Comparison of ENCODE assay signal across 8 cellular contexts in the genomic region with DNA sequence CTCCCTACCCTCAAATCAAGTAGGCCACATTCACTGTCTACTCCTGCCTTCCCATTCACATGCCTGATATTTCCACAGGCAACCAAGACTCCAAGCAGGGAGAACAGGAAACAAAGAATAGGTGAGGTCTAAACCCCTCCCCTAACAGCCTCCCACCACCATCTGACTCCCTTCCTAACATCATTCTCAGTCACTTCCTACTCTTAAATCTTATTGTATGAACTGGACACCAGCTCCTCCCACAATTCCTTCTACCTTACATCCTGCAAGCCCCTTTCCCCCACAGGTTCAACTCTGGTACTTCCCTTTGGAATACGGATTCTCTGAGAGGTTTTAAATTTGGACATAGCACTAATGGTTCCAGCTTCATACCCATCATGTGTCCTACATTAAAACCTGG. TPM values are rescaled to one million over a fixed set of nuclear protein-coding genes. Genes with fewer than 3 reads are reported as not detected.
DNase-seq lines count a peak whose midpoint lies in the region; ATAC-seq and TF ChIP-seq lines count a peak whose summit lies in the region.
"Had no signal": no experiment of that assay in that cellular context is flagged by ENCODE, and none has a peak within 500 bp of the region (broad histone marks: within the 10 kb centered on the region; RNA-seq: fewer than 3 reads in every experiment).

No MANE protein-coding gene starts in this region.

- TF ChIP-seq CTCF in HEK293 (tag by site-specific recombination; IDR thresholded peaks at IDR 0.05) (no peak), WTC11 (IDR thresholded peaks at IDR 0.05) (no peak)

- H3K4me3 ChIP-seq in HEK293 (ENCODE audit: low read depth, low read length) = no peak overlapping the region; the same call in 1 of the 2 replicates
- no peak overlapping the region for H3K4me3 ChIP-seq in muscle layer of duodenum (ENCODE audit: low read depth in 1 of 2, low read length in 2 of 2)

- CTCF ChIA-PET in HEK293 (lab: Yijun Ruan, JAX) = interaction anchor here (0.9 to 2.1 kb wide), 7 partner anchors 12 to 104 kb away, joined by 3 to 9 read pairs (median 5); a partner anchor contains a TSS
- CTCF ChIA-PET in WTC11 (lab: Charles Lee) = interaction anchor here (1.0 to 2.0 kb wide), 4 partner anchors 27 to 441 kb away, joined by 3 to 10 read pairs (median 5); a partner anchor contains a TSS

- H3K36me3 Mint-ChIP-seq in WTC11 = peaks cover 24% of the 10 kb centered on the region

- H3K9me3 Mint-ChIP-seq in WTC11 = no peaks in the 10 kb centered on the region

- peak overlapping the region; percentile 68 for H3K27ac Mint-ChIP-seq in WTC11

- H3K4me1 Mint-ChIP-seq in WTC11 = peaks cover 21% of the 10 kb centered on the region

- no peak for ATAC-seq in WTC11
- ATAC-seq in GM19463 (IDR thresholded peaks at IDR 0.05; ENCODE audit: unreplicated experiment) = no peak

- H3K4me1 ChIP-seq in HEK293 (ENCODE audit: control insufficient read depth, insufficient read depth, low read length) (peaks cover 8% of the 10 kb centered on the region), muscle layer of duodenum (ENCODE audit: control insufficient read depth in 1 of 2, insufficient read depth in 2 of 2, low read length in 2 of 2) (peaks cover 11 to 16% of the 10 kb centered on the region in 2 donors)

- H3K9me3 ChIP-seq in HEK293 (ENCODE audit: control insufficient read depth, insufficient read depth, low read depth, low read length) (no peaks in the 10 kb centered on the region), muscle layer of duodenum (ENCODE audit: control insufficient read depth in 1 of 2, low read length in 2 of 2) (no peaks in the 10 kb centered on the region)
- H3K9me3 ChIP-seq: SJSA1 had no signal

- DNase-seq in WTC11 (ENCODE audit: low spot score) = no peak
- no peak for DNase-seq in SHP77 treated with DMSO at 0.1 percent for 48 hours (lab: John Stamatoyannopoulos, UW)
- DNase-seq in activated CD4-positive, CD25-positive, alpha-beta regulatory T cell treated with anti-CD3 and anti-CD28 coated beads, Interleukin-2, amount 50 U/mL, for 72 hours = no peak
- DNase-seq: brain microvascular endothelial cell had no signal

- H3K27ac ChIP-seq in HEK293 (ENCODE audit: extremely low read depth, low read depth, low read length) (peak overlapping the region; percentile 13), muscle layer of duodenum (ENCODE audit: low read length) (peak overlapping the region; percentile 26)
- H3K27ac ChIP-seq: brain microvascular endothelial cell, SJSA1 had no signal

- H3K27me3 ChIP-seq in muscle layer of duodenum (ENCODE audit: low read depth, low read length) = no peaks in the 10 kb centered on the region
- H3K27me3 ChIP-seq: brain microvascular endothelial cell, SJSA1 had no signal

- POLR2A ChIA-PET in HEK293 (lab: Yijun Ruan, JAX) = interaction anchor here (0.6 to 1.7 kb wide), 8 partner anchors 16 to 76 kb away, joined by 3 to 20 read pairs (median 4); a partner anchor contains a TSS
- POLR2A ChIA-PET in WTC11 (lab: Charles Lee) = interaction anchor here (0.7 to 1.0 kb wide), 3 partner anchors 31 to 71 kb away, joined by 3 to 6 read pairs (median 4); a partner anchor contains a TSS

- no peaks in the 10 kb centered on the region for H3K27me3 Mint-ChIP-seq in WTC11 (ENCODE audit: low read depth)

- H3K4me3 Mint-ChIP-seq in WTC11 = peak overlapping the region; percentile 76

- peaks cover 26 to 58% of the 10 kb centered on the region in 2 experiments for H3K36me3 ChIP-seq in HEK293 (ENCODE audit: control insufficient read depth in 2 of 2, insufficient read depth in 1 of 2, low read length in 2 of 2)
- H3K36me3 ChIP-seq in muscle layer of duodenum (ENCODE audit: control insufficient read depth in 1 of 2, insufficient read depth in 2 of 2, low read length in 2 of 2) = peaks cover 17 to 24% of the 10 kb centered on the region in 2 donors

TF ChIP-seq in HEK293, 187 proteins besides CTCF, POLR2A, EP300 and RAD21 (continues in another document):
- TF ChIP-seq, protein P1, sequence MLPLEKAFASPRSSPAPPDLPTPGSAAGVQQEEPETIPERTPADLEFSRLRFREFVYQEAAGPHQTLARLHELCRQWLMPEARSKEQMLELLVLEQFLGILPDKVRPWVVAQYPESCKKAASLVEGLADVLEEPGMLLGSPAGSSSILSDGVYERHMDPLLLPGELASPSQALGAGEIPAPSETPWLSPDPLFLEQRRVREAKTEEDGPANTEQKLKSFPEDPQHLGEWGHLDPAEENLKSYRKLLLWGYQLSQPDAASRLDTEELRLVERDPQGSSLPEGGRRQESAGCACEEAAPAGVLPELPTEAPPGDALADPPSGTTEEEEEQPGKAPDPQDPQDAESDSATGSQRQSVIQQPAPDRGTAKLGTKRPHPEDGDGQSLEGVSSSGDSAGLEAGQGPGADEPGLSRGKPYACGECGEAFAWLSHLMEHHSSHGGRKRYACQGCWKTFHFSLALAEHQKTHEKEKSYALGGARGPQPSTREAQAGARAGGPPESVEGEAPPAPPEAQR (tag by site-specific recombination; IDR thresholded peaks at IDR 0.05) = no peak
- TF ChIP-seq ZNF571 (tag by site-specific recombination; IDR thresholded peaks at IDR 0.05) (no peak), KLF9 (tag by site-specific recombination; IDR thresholded peaks at IDR 0.05; ENCODE audit: low read depth) (no peak), ZNF16 (tag by site-specific recombination; IDR thresholded peaks at IDR 0.05; ENCODE audit: low read depth) (no peak)
- TF ChIP-seq, protein P2, sequence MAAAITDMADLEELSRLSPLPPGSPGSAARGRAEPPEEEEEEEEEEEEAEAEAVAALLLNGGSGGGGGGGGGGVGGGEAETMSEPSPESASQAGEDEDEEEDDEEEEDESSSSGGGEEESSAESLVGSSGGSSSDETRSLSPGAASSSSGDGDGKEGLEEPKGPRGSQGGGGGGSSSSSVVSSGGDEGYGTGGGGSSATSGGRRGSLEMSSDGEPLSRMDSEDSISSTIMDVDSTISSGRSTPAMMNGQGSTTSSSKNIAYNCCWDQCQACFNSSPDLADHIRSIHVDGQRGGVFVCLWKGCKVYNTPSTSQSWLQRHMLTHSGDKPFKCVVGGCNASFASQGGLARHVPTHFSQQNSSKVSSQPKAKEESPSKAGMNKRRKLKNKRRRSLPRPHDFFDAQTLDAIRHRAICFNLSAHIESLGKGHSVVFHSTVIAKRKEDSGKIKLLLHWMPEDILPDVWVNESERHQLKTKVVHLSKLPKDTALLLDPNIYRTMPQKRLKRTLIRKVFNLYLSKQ (tag by site-specific recombination; IDR thresholded peaks at IDR 0.05; ENCODE audit: borderline replicate concordance) = no peak
- TF ChIP-seq, protein P3, sequence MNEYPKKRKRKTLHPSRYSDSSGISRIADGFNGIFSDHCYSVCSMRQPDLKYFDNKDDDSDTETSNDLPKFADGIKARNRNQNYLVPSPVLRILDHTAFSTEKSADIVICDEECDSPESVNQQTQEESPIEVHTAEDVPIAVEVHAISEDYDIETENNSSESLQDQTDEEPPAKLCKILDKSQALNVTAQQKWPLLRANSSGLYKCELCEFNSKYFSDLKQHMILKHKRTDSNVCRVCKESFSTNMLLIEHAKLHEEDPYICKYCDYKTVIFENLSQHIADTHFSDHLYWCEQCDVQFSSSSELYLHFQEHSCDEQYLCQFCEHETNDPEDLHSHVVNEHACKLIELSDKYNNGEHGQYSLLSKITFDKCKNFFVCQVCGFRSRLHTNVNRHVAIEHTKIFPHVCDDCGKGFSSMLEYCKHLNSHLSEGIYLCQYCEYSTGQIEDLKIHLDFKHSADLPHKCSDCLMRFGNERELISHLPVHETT (tag by site-specific recombination; IDR thresholded peaks at IDR 0.05) = no peak

TF ChIP-seq in WTC11, 78 proteins besides CTCF, POLR2A, EP300 and RAD21:
- TF ChIP-seq ZNF396 (CRISPR knock-in tag; IDR thresholded peaks at IDR 0.05; ENCODE audit: borderline replicate concordance) (no peak), ZNF416 (CRISPR knock-in tag; IDR thresholded peaks at IDR 0.05) (no peak), CREB1 (CRISPR knock-in tag; IDR thresholded peaks at IDR 0.05) (no peak), ZNF423 (CRISPR knock-in tag; IDR thresholded peaks at IDR 0.05) (no peak), MXD4 (CRISPR knock-in tag; IDR thresholded peaks at IDR 0.05; ENCODE audit: borderline replicate concordance) (no peak), HMGA2 (CRISPR knock-in tag; IDR thresholded peaks at IDR 0.05) (no peak), ELF4 (CRISPR knock-in tag; IDR thresholded peaks at IDR 0.05; ENCODE audit: low read depth) (no peak), TEAD4 (CRISPR knock-in tag; IDR thresholded peaks at IDR 0.05) (no peak), NFE2L1 (CRISPR knock-in tag; IDR thresholded peaks at IDR 0.05) (no peak), TEAD1 (CRISPR knock-in tag; IDR thresholded peaks at IDR 0.05) (no peak)
- TF ChIP-seq, protein P4, sequence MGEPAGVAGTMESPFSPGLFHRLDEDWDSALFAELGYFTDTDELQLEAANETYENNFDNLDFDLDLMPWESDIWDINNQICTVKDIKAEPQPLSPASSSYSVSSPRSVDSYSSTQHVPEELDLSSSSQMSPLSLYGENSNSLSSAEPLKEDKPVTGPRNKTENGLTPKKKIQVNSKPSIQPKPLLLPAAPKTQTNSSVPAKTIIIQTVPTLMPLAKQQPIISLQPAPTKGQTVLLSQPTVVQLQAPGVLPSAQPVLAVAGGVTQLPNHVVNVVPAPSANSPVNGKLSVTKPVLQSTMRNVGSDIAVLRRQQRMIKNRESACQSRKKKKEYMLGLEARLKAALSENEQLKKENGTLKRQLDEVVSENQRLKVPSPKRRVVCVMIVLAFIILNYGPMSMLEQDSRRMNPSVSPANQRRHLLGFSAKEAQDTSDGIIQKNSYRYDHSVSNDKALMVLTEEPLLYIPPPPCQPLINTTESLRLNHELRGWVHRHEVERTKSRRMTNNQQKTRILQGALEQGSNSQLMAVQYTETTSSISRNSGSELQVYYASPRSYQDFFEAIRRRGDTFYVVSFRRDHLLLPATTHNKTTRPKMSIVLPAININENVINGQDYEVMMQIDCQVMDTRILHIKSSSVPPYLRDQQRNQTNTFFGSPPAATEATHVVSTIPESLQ (CRISPR knock-in tag; IDR thresholded peaks at IDR 0.05) = no peak
- TF ChIP-seq, protein P5, sequence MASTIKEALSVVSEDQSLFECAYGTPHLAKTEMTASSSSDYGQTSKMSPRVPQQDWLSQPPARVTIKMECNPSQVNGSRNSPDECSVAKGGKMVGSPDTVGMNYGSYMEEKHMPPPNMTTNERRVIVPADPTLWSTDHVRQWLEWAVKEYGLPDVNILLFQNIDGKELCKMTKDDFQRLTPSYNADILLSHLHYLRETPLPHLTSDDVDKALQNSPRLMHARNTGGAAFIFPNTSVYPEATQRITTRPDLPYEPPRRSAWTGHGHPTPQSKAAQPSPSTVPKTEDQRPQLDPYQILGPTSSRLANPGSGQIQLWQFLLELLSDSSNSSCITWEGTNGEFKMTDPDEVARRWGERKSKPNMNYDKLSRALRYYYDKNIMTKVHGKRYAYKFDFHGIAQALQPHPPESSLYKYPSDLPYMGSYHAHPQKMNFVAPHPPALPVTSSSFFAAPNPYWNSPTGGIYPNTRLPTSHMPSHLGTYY (CRISPR knock-in tag; IDR thresholded peaks at IDR 0.05) = no peak

RNA-seq across cellular contexts. Expression of a gene that starts 0.9 kb away (rescaled TPM):
- total RNA-seq in WTC11 (2021) = 21.8 to 26.5 TPM (median 25.5 TPM) in 3 replicates

RNA-seq across cellular contexts. Expression of a gene that starts 19.3 kb away (rescaled TPM):
- total RNA-seq in WTC11 (2021) = 19.3 to 21.7 TPM (median 20.3 TPM) in 3 replicates

RNA-seq across cellular contexts. Expression of a gene that starts 26.8 kb away (rescaled TPM):
- total RNA-seq in WTC11 (2021) = 27.3 to 32.2 TPM (median 30.6 TPM) in 3 replicates

RNA-seq across cellular contexts. Expression of a gene that starts 28.3 kb away (rescaled TPM):
- 56.4 to 67.8 TPM (median 57.6 TPM) in 3 replicates for total RNA-seq in WTC11 (2021)

RNA-seq across cellular contexts. Expression of a gene that starts 28.9 kb away (rescaled TPM):
- total RNA-seq in WTC11 (2021) = 83.1 to 90.5 TPM (median 85.5 TPM) in 3 replicates
